In the genomic region with DNA sequence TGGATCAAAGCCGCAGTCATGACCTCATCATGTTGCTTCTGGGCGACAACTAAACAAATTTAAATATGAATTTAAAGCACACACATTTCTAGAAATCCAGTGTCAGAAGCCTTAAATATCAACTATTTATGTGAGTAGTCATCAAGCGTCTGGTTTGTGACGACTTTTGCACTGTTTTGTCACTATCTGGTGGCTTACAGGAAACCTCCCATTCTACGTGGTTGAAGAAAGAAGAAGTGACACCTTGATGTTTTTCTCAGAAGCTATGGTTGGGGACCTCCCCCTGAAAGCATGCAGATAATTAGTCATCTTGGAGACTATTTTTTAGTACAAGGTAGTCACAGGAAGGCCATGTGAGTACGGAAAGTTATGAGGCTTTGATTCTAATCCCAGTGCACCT, we compare ENCODE assay signal across 7 cellular contexts. TPM values are rescaled to one million over a fixed set of nuclear protein-coding genes. Genes with fewer than 3 reads are reported as not detected.
DNase-seq lines count a peak whose midpoint lies in the region; ATAC-seq lines count a peak whose summit lies in the region.

No MANE protein-coding gene starts in this region.

- ATAC-seq in GM19467 (IDR thresholded peaks at IDR 0.05; ENCODE audit: unreplicated experiment) (peak; percentile 96), HG03196 (IDR thresholded peaks at IDR 0.05; ENCODE audit: unreplicated experiment) (peak; percentile 99)

- H3K36me3 Mint-ChIP-seq in activated CD4-positive, alpha-beta memory T cell treated with anti-CD3 and anti-CD28 coated beads, Interleukin-2, amount 10 ng/mL, durations not matched to agents 7 days and 5 days (ENCODE audit: low read depth): peaks cover 31% of the 10 kb centered on the region

- DNase-seq in activated CD4-positive, alpha-beta memory T cell treated with anti-CD3 and anti-CD28 coated beads, Interleukin-2, amount 10 ng/mL, durations not matched to agents 7 days and 5 days: peak; percentile 76
- DNase-seq in stimulated activated CD4-positive, alpha-beta T cell treated with anti-CD3 and anti-CD28 coated beads, Interleukin-4, amount 100 ng/mL, for 24 hours: peak; percentile 74
- DNase-seq in SHP77 (lab: John Stamatoyannopoulos, UW) (no peak), DMS114 treated with DMSO at 0.1 percent for 48 hours (lab: John Stamatoyannopoulos, UW; ENCODE audit: unreplicated experiment) (no peak), posterior vena cava (ENCODE audit: low spot score) (no peak)

- intact Hi-C loops in posterior vena cava (cut with DNase I): no loop called here

- POLR2A ChIA-PET in activated CD4-positive, alpha-beta memory T cell treated with anti-CD3 and anti-CD28 coated beads, Interleukin-2, amount 10 ng/mL, durations not matched to agents 7 days and 5 days (lab: Charles Lee): interaction anchor here (1.3 to 21.3 kb wide), 5 partner anchors 9 to 130 kb away, joined by 3 to 512 read pairs (median 5); a partner anchor contains a TSS

- no peaks in the 10 kb centered on the region for H3K27me3 Mint-ChIP-seq in activated CD4-positive, alpha-beta memory T cell treated with anti-CD3 and anti-CD28 coated beads, Interleukin-2, amount 10 ng/mL, durations not matched to agents 7 days and 5 days

- H3K4me1 Mint-ChIP-seq in activated CD4-positive, alpha-beta memory T cell treated with anti-CD3 and anti-CD28 coated beads, Interleukin-2, amount 10 ng/mL, durations not matched to agents 7 days and 5 days: peaks cover 82% of the 10 kb centered on the region

- H3K4me3 Mint-ChIP-seq in activated CD4-positive, alpha-beta memory T cell treated with anti-CD3 and anti-CD28 coated beads, Interleukin-2, amount 10 ng/mL, durations not matched to agents 7 days and 5 days: peak overlapping the region; percentile 8

- CTCF ChIA-PET in activated CD4-positive, alpha-beta memory T cell treated with anti-CD3 and anti-CD28 coated beads, Interleukin-2, amount 10 ng/mL, durations not matched to agents 7 days and 5 days (lab: Charles Lee): interaction anchor here (0.6 to 8.3 kb wide), 7 partner anchors 8 to 129 kb away, joined by 3 to 49 read pairs (median 5); no protein-coding TSS in a partner anchor

- peak overlapping the region; percentile 92 for H3K27ac Mint-ChIP-seq in activated CD4-positive, alpha-beta memory T cell treated with anti-CD3 and anti-CD28 coated beads, Interleukin-2, amount 10 ng/mL, durations not matched to agents 7 days and 5 days

- peaks cover 17% of the 10 kb centered on the region for H3K9me3 Mint-ChIP-seq in activated CD4-positive, alpha-beta memory T cell treated with anti-CD3 and anti-CD28 coated beads, Interleukin-2, amount 10 ng/mL, durations not matched to agents 7 days and 5 days

RNA-seq across cellular contexts. Expression of a gene that starts 58.5 kb away (rescaled TPM):
- 10 to 100 TPM; 64.5 to 66.1 TPM for total RNA-seq in activated CD4-positive, alpha-beta memory T cell treated with anti-CD3 and anti-CD28 coated beads, Interleukin-2, amount 10 ng/mL, durations not matched to agents 7 days and 5 days
- 10 to 100 TPM in 1 of 2 donors, 1 to 10 TPM in 1; 3.6 to 12.4 TPM for total RNA-seq in posterior vena cava

Comparison
In these comparisons a context has a peak if more than half of its experiments do, and no peak if none do; other contexts are left out.
1. DNase-seq: peak in activated CD4-positive, alpha-beta memory T cell treated with anti-CD3 and anti-CD28 coated beads, Interleukin-2, amount 10 ng/mL, durations not matched to agents 7 days and 5 days (single experiment) and stimulated activated CD4-positive, alpha-beta T cell treated with anti-CD3 and anti-CD28 coated beads, Interleukin-4, amount 100 ng/mL, for 24 hours (single experiment); none in SHP77 (0 of 2), DMS114 treated with DMSO at 0.1 percent for 48 hours (single experiment) and posterior vena cava (single experiment).
2. RNA of a gene that starts 58.5 kb away (total RNA-seq): 64.5 to 66.1 TPM in activated CD4-positive, alpha-beta memory T cell treated with anti-CD3 and anti-CD28 coated beads, Interleukin-2, amount 10 ng/mL, durations not matched to agents 7 days and 5 days; 3.6 to 12.4 TPM in posterior vena cava; every median in the first group is over 4 times any median in the second.